8 cellular contexts compared by ENCODE assay signal in genomic region chr5:115170128-115170923, GRCh38. TPM values are rescaled to one million over a fixed set of nuclear protein-coding genes. Genes with fewer than 3 reads are reported as not detected.
DNase-seq lines count a peak whose midpoint lies in the region; ATAC-seq and TF ChIP-seq lines count a peak whose summit lies in the region.

No MANE protein-coding gene starts in this region.

- intact Hi-C loops in Right ventricle myocardium superior (cut with DNase I): no loop called here
- intact Hi-C loops in psoas muscle (cut with DNase I): no loop called here

- peaks cover 4% of the 10 kb centered on the region in 2 donors for H3K36me3 Mint-ChIP-seq in activated T-cell treated with anti-CD3 and anti-CD28 coated beads, Interleukin-2, amount 50 U/mL, for 72 hours (ENCODE audit: insufficient read depth in 2 of 2)

- H3K36me3 ChIP-seq in psoas muscle (ENCODE audit: insufficient read depth in 1 of 2, low read depth in 1 of 2): no peaks in the 10 kb centered on the region

- peaks cover 4 to 5% of the 10 kb centered on the region in 2 donors for H3K9me3 Mint-ChIP-seq in activated T-cell treated with anti-CD3 and anti-CD28 coated beads, Interleukin-2, amount 50 U/mL, for 72 hours

- peak overlapping the region; percentile 83 for H3K4me3 ChIP-seq in psoas muscle

- H3K27me3 Mint-ChIP-seq in activated T-cell treated with anti-CD3 and anti-CD28 coated beads, Interleukin-2, amount 50 U/mL, for 72 hours (ENCODE audit: low read depth): peaks cover 63% of the 10 kb centered on the region

- peak overlapping the region; percentile 88 to 91 for H3K4me3 Mint-ChIP-seq in activated T-cell treated with anti-CD3 and anti-CD28 coated beads, Interleukin-2, amount 50 U/mL, for 72 hours

- DNase-seq in ELR (ENCODE audit: low read depth) (peak; percentile 13), Right ventricle myocardium superior (peak; percentile 45), psoas muscle (no peak), midbrain (lab: John Stamatoyannopoulos, UW) (no peak), mucosa of gallbladder (ENCODE audit: low spot score) (no peak)
- peak in 1 of 2 donors; percentile 19 for DNase-seq in activated T-cell treated with anti-CD3 and anti-CD28 coated beads, Interleukin-2, amount 50 U/mL, for 72 hours

- H3K27me3 ChIP-seq in psoas muscle (ENCODE audit: insufficient read depth in 3 of 3, low read length in 2 of 3): peaks cover 0 to 33% (median 7%) of the 10 kb centered on the region in 3 donors

- no peak for TF ChIP-seq CTCF in psoas muscle (IDR thresholded peaks at IDR 0.05)

- no peaks in the 10 kb centered on the region for H3K9me3 ChIP-seq in psoas muscle

- no peak overlapping the region for H3K27ac Mint-ChIP-seq in activated T-cell treated with anti-CD3 and anti-CD28 coated beads, Interleukin-2, amount 50 U/mL, for 72 hours

- H3K27ac ChIP-seq in psoas muscle: no peak overlapping the region

- no peaks in the 10 kb centered on the region for H3K4me1 ChIP-seq in psoas muscle

- WGBS in psoas muscle, 3 donors: 1 to 3% (median 2%) methylated on average over 55 to 70 of the region's 70 CpGs

- ATAC-seq in GM21390 (IDR thresholded peaks at IDR 0.05; ENCODE audit: unreplicated experiment) (peak; percentile 58), HG03558 (IDR thresholded peaks at IDR 0.05; ENCODE audit: extremely low read depth, unreplicated experiment) (peak; percentile 13), Right ventricle myocardium superior (ENCODE audit: poor library complexity) (peak; percentile 81), psoas muscle (peak; percentile 63 to 77 (median 65))
- ATAC-seq in activated T-cell treated with anti-CD3 and anti-CD28 coated beads, Interleukin-2, amount 50 U/mL, for 72 hours (replicated peaks in 1 of 2): peak; percentile 50 to 56

- peaks cover 5% of the 10 kb centered on the region for H3K4me1 Mint-ChIP-seq in activated T-cell treated with anti-CD3 and anti-CD28 coated beads, Interleukin-2, amount 50 U/mL, for 72 hours (ENCODE audit: low read depth)

RNA-seq across cellular contexts. Expression of gene TRIM36, which starts 0.6 kb away (rescaled TPM):
- total RNA-seq in activated T-cell treated with anti-CD3 and anti-CD28 coated beads, Interleukin-2, amount 50 U/mL, for 72 hours: not detected
- total RNA-seq in Right ventricle myocardium superior (0.19 TPM), psoas muscle (under 1 TPM in 3 of 4 donors, not detected in 1; 0.06 to 0.75 (median 0.49) TPM), mucosa of gallbladder (1.3 TPM)
- polyA plus RNA-seq in psoas muscle: under 1 TPM in 2 of 3 donors, not detected in 1; 0.04 to 0.47 TPM

Comparison
In these comparisons a context has a peak if more than half of its experiments do, and no peak if none do; other contexts are left out.
1. DNase-seq: peak in ELR (single experiment) and Right ventricle myocardium superior (single experiment); none in psoas muscle (0 of 2), midbrain (single experiment) and mucosa of gallbladder (single experiment).
2. ATAC-seq: peak in every context shown above with its lines; median percentile 81 in Right ventricle myocardium superior; 65 in psoas muscle; 58 in GM21390; 53 in activated T-cell treated with anti-CD3 and anti-CD28 coated beads, Interleukin-2, amount 50 U/mL, for 72 hours; 13 in HG03558.